ENCODE assay signal across 21 cellular contexts in genomic region chr5:157686841-157687554, GRCh38. TPM values are rescaled to one million over a fixed set of nuclear protein-coding genes. Genes with fewer than 3 reads are reported as not detected.
DNase-seq lines count a peak whose midpoint lies in the region; FAIRE-seq and TF ChIP-seq lines count a peak whose summit lies in the region.
"Had no signal": no experiment of that assay in that cellular context is flagged by ENCODE, and none has a peak within 500 bp of the region (broad histone marks: within the 10 kb centered on the region; RNA-seq: fewer than 3 reads in every experiment).

No MANE protein-coding gene starts in this region.

- no peaks in the 10 kb centered on the region for H3K9me2 ChIP-seq in hepatocyte (replicated peaks; ENCODE audit: insufficient read depth)

- no peak overlapping the region for H3K9ac ChIP-seq in parathyroid adenoma
- H3K9ac ChIP-seq: GM23248 had no signal

- TF ChIP-seq POLR2A in GM12892 (IDR thresholded peaks at IDR 0.05; ENCODE audit: low read depth, low read length) = no peak

- H3K4me1 ChIP-seq in ACC112 (ENCODE audit: control insufficient read depth, insufficient read depth, low read length, unreplicated experiment) = no peaks in the 10 kb centered on the region
- H3K4me1 ChIP-seq in hepatocyte (ENCODE audit: insufficient read depth) = peaks cover 12% of the 10 kb centered on the region
- no peaks in the 10 kb centered on the region for H3K4me1 ChIP-seq in parathyroid adenoma
- H3K4me1 ChIP-seq in BE2C = no peaks in the 10 kb centered on the region

- H3K27me3 ChIP-seq in ACC112 (ENCODE audit: insufficient read depth, low read length) = no peaks in the 10 kb centered on the region
- no peaks in the 10 kb centered on the region for H3K27me3 ChIP-seq in hepatocyte
- no peaks in the 10 kb centered on the region for H3K27me3 ChIP-seq in parathyroid adenoma (ENCODE audit: control insufficient read depth, insufficient read depth, low read length)
- no peaks in the 10 kb centered on the region for H3K27me3 ChIP-seq in BE2C

- POLR2A ChIA-PET in HEK293T (lab: Yijun Ruan, JAX) = no interaction called here

- H3K36me3 ChIP-seq in ACC112 (ENCODE audit: insufficient read depth, low read length) (no peaks in the 10 kb centered on the region), hepatocyte (replicated peaks; ENCODE audit: insufficient read depth, low read depth) (no peaks in the 10 kb centered on the region), parathyroid adenoma (ENCODE audit: control insufficient read depth, insufficient read depth, low read length) (no peaks in the 10 kb centered on the region), BE2C (no peaks in the 10 kb centered on the region)

- H3K79me2 ChIP-seq in ACC112 (ENCODE audit: control insufficient read depth, insufficient read depth, low read length, unreplicated experiment) (no peaks in the 10 kb centered on the region), hepatocyte (no peaks in the 10 kb centered on the region), parathyroid adenoma (no peaks in the 10 kb centered on the region)

- H3K4me2 ChIP-seq in hepatocyte (no peak overlapping the region), parathyroid adenoma (ENCODE audit: low read length) (no peak overlapping the region)

- no peaks in the 10 kb centered on the region for H4K20me1 ChIP-seq in hepatocyte (ENCODE audit: insufficient read depth, poor library complexity, severe bottlenecking)

- DNase-seq in GM12892 (ENCODE audit: insufficient read length) (no peak), hepatocyte (ENCODE audit: low spot score) (no peak), HEK293T (ENCODE audit: extremely low spot score) (no peak), BE2C (no peak), NCI-H2081 treated with DMSO at 0.1 percent for 48 hours (lab: John Stamatoyannopoulos, UW) (no peak)
- DNase-seq: ACHN, DMS79, GM23248, HCEC 1CT, MM.1S, NCI-H1092, NCI-H146, NCI-H2029 treated with DMSO at 0.1 percent for 48 hours, NCI-H2171 treated with DMSO at 0.1 percent for 48 hours, NCI-H446 treated with DMSO at 0.1 percent for 48 hours, SIG-M5 had no signal

- no peak overlapping the region for H3K27ac ChIP-seq in ACC112 (ENCODE audit: low read depth, low read length)
- peak overlapping the region; percentile 47 for H3K27ac ChIP-seq in hepatocyte
- H3K27ac ChIP-seq in parathyroid adenoma = no peak overlapping the region
- H3K27ac ChIP-seq: C4-2B, GM23248 had no signal

- CTCF ChIA-PET in HEK293T (lab: Yijun Ruan, JAX) = no interaction called here

- H3K4me3 ChIP-seq in ACC112 (ENCODE audit: low read depth, low read length) (no peak overlapping the region), hepatocyte (no peak overlapping the region), parathyroid adenoma (ENCODE audit: low read depth, low read length) (no peak overlapping the region), BE2C (ENCODE audit: low read depth, low read length) (no peak overlapping the region)
- H3K4me3 ChIP-seq: GM23248 had no signal

- H3K9me3 ChIP-seq in hepatocyte (ENCODE audit: low read depth) = no peaks in the 10 kb centered on the region
- no peaks in the 10 kb centered on the region for H3K9me3 ChIP-seq in parathyroid adenoma (ENCODE audit: control insufficient read depth, low read length)
- no peaks in the 10 kb centered on the region for H3K9me3 ChIP-seq in BE2C

- 48% methylated on average over 5 of the region's 5 CpGs for WGBS in hepatocyte (ENCODE audit: low lambda C conversion rate, missing lambda C conversion rate)

- H2AFZ ChIP-seq in ACC112 (ENCODE audit: low read length, unreplicated experiment) (peak overlapping the region; percentile 14), hepatocyte (peak overlapping the region; percentile 45), parathyroid adenoma (peak overlapping the region; percentile 17)
- H2AFZ ChIP-seq: GM23248 had no signal

- TF ChIP-seq CTCF in hepatocyte (IDR thresholded peaks at IDR 0.05; ENCODE audit: poor library complexity) (no peak), parathyroid adenoma (IDR thresholded peaks at IDR 0.05) (no peak), BE2C (IDR thresholded peaks at IDR 0.05; ENCODE audit: low read depth, low read length) (no peak)

- peak; percentile 17 for FAIRE-seq in GM12892 (lab: Jason Lieb, UNC)

TF ChIP-seq in HEK293T, 16 proteins besides CTCF, POLR2A, EP300 and RAD21:
- TF ChIP-seq SP1 (IDR thresholded peaks at IDR 0.05) = no peak
- no peak for TF ChIP-seq CTBP1 (IDR thresholded peaks at IDR 0.05; ENCODE audit: borderline replicate concordance)
- TF ChIP-seq BHLHE40 (IDR thresholded peaks at IDR 0.05; ENCODE audit: borderline replicate concordance) = no peak
- TF ChIP-seq ELF4 (IDR thresholded peaks at IDR 0.05) = no peak
- no peak for TF ChIP-seq NFRKB (IDR thresholded peaks at IDR 0.05)
- TF ChIP-seq FOXA1 (IDR thresholded peaks at IDR 0.05) = no peak
- TF ChIP-seq FOXM1 (IDR thresholded peaks at IDR 0.05; ENCODE audit: borderline replicate concordance) = no peak
- TF ChIP-seq HDGF (IDR thresholded peaks at IDR 0.05; ENCODE audit: borderline replicate concordance) = no peak

RNA-seq across cellular contexts. Expression of gene C5orf52, which starts 15.7 kb away (rescaled TPM):
- polyA plus RNA-seq in GM12892 (2012; ENCODE audit: missing spikeins) = not detected
- not detected in 2 replicates for total RNA-seq in hepatocyte
- not detected in 2 replicates for polyA plus RNA-seq in hepatocyte
- not detected for polyA plus RNA-seq in BE2C (2012; ENCODE audit: insufficient read depth, insufficient read length, low read depth)
- total RNA-seq: GM23248, LHCN-M2, RPMI7951 had no signal
- polyA plus RNA-seq: GM23248 had no signal

RNA-seq across cellular contexts. Expression of gene SOX30, which starts 34.8 kb away (rescaled TPM):
- not detected for polyA plus RNA-seq in GM12892 (2012; ENCODE audit: missing spikeins)
- total RNA-seq in hepatocyte = not detected in 2 replicates
- polyA plus RNA-seq in hepatocyte = 0.44 TPM in 1 of 2 replicates, not detected in the other
- not detected for polyA plus RNA-seq in BE2C (2012; ENCODE audit: insufficient read depth, insufficient read length, low read depth)
- total RNA-seq: GM23248, RPMI7951 had no signal

RNA-seq across cellular contexts. Expression of gene THG1L, which starts 44.2 kb away (rescaled TPM):
- polyA plus RNA-seq in GM12892 (2012; ENCODE audit: missing spikeins) = 23.6 TPM
- total RNA-seq in hepatocyte = 10.2 and 16.2 TPM in 2 replicates
- 7.5 and 8.8 TPM in 2 replicates for polyA plus RNA-seq in hepatocyte
- polyA plus RNA-seq in BE2C (2012; ENCODE audit: insufficient read depth, insufficient read length, low read depth) = 27.4 TPM

RNA-seq across cellular contexts. Expression of gene LSM11, which starts 56.5 kb away (rescaled TPM):
- 1.7 TPM for polyA plus RNA-seq in GM12892 (2012; ENCODE audit: missing spikeins)
- total RNA-seq in hepatocyte = 4.7 and 6.4 TPM in 2 replicates
- polyA plus RNA-seq in hepatocyte = 1.3 and 2.1 TPM in 2 replicates
- 1.2 TPM for polyA plus RNA-seq in BE2C (2012; ENCODE audit: insufficient read depth, insufficient read length, low read depth)
